ENCODE assay signal across 7 cellular contexts in genomic region chr4:147567276-147567675, GRCh38.
"Had no signal": no experiment of that assay in that cellular context is flagged by ENCODE, and none has a peak within 500 bp of the region (broad histone marks: within the 10 kb centered on the region; RNA-seq: fewer than 3 reads in every experiment).

No MANE protein-coding gene starts in this region.

- H3K4me3 ChIP-seq: K562 had no signal

- H3K27me3 Mint-ChIP-seq: IgD-negative memory B cell had no signal

- H3K36me3 Mint-ChIP-seq: IgD-negative memory B cell had no signal

- H3K9ac ChIP-seq: KMS-11 had no signal

- ATAC-seq: K562 had no signal

- H3K27ac Mint-ChIP-seq: IgD-negative memory B cell had no signal

- H3K4me3 Mint-ChIP-seq: IgD-negative memory B cell had no signal

- DNase-seq: KBM-7, KG1 had no signal

- H3K4me2 ChIP-seq: KMS-11 had no signal

- H3K27ac ChIP-seq: HL-60, KMS-11 had no signal

- H3K4me1 Mint-ChIP-seq: IgD-negative memory B cell had no signal

- FAIRE-seq: HTR-8/SVneo, K562 had no signal
